8 cellular contexts compared by ENCODE assay signal in genomic region chr1:145425436-145426029, GRCh38. TPM values are rescaled to one million over a fixed set of nuclear protein-coding genes. Genes with fewer than 3 reads are reported as not detected.
DNase-seq lines count a peak whose midpoint lies in the region; ATAC-seq and TF ChIP-seq lines count a peak whose summit lies in the region.

NBPF20 (minus strand) TSS chr1:145425603; CDS start chr1:145405272, 20,331 bp downstream.

- peak within 1 kb of the TSS; percentile 43 to 79 (median 73) for H3K27ac ChIP-seq in right lobe of liver

- H3K4me1 ChIP-seq in right lobe of liver = no peaks in the 10 kb centered on the region

- H3K4me3 Mint-ChIP-seq in activated CD4-positive, alpha-beta T cell treated with anti-CD3 and anti-CD28 coated beads, Interleukin-2, amount 10 ng/mL, durations not matched to agents 7 days and 5 days = peak within 1 kb of the TSS; percentile 96
- H3K4me3 Mint-ChIP-seq in dendritic cell treated with granulocyte-macrophage colony-stimulating factor and Interleukin-4, amounts not matched to agents 40 ng/mL and 50 ng/mL, for 4 days = peak within 1 kb of the TSS; percentile 90

- WGBS in right lobe of liver (ENCODE audit: insufficient coverage, low coverage, low lambda C conversion rate, missing lambda C conversion rate) = 0% methylated on average over 7 of the region's 50 CpGs

- peak within 1 kb of the TSS; percentile 71 for H3K4me3 ChIP-seq in AG10803 (ENCODE audit: low read length)
- H3K4me3 ChIP-seq in right lobe of liver = peak within 1 kb of the TSS; percentile 55 to 70 (median 59)

- H3K9me3 ChIP-seq in right lobe of liver = no peaks in the 10 kb centered on the region

- peaks cover 13% of the 10 kb centered on the region for H3K36me3 Mint-ChIP-seq in activated CD4-positive, alpha-beta T cell treated with anti-CD3 and anti-CD28 coated beads, Interleukin-2, amount 10 ng/mL, durations not matched to agents 7 days and 5 days (ENCODE audit: low read depth)
- H3K36me3 Mint-ChIP-seq in dendritic cell treated with granulocyte-macrophage colony-stimulating factor and Interleukin-4, amounts not matched to agents 40 ng/mL and 50 ng/mL, for 4 days (ENCODE audit: low read depth) = peaks cover 7% of the 10 kb centered on the region

- peaks cover 19% of the 10 kb centered on the region for H3K9me3 Mint-ChIP-seq in activated CD4-positive, alpha-beta T cell treated with anti-CD3 and anti-CD28 coated beads, Interleukin-2, amount 10 ng/mL, durations not matched to agents 7 days and 5 days
- peaks cover 20% of the 10 kb centered on the region for H3K9me3 Mint-ChIP-seq in dendritic cell treated with granulocyte-macrophage colony-stimulating factor and Interleukin-4, amounts not matched to agents 40 ng/mL and 50 ng/mL, for 4 days

- peaks cover 0 to 3% (median 0%) of the 10 kb centered on the region in 4 donors for H3K36me3 ChIP-seq in right lobe of liver

- H3K27ac Mint-ChIP-seq in activated CD4-positive, alpha-beta T cell treated with anti-CD3 and anti-CD28 coated beads, Interleukin-2, amount 10 ng/mL, durations not matched to agents 7 days and 5 days = peak within 1 kb of the TSS; percentile 13
- H3K27ac Mint-ChIP-seq in dendritic cell treated with granulocyte-macrophage colony-stimulating factor and Interleukin-4, amounts not matched to agents 40 ng/mL and 50 ng/mL, for 4 days = peak within 1 kb of the TSS; percentile 83

- peak; percentile 43 for DNase-seq in AG10803 (ENCODE audit: low read depth)
- DNase-seq in NCI-H510A (lab: John Stamatoyannopoulos, UW) = peak; percentile 62
- DNase-seq in activated CD4-positive, alpha-beta T cell treated with anti-CD3 and anti-CD28 coated beads, Interleukin-2, amount 10 ng/mL, durations not matched to agents 7 days and 5 days = peak; percentile 70
- DNase-seq in right lobe of liver = peak; percentile 88 to 90 (median 89)
- DNase-seq in stimulated activated CD4-positive, alpha-beta T cell treated with anti-CD3 and anti-CD28 coated beads, Interleukin-2, amount 100 ng/mL, for 48 hours = peak; percentile 72

- TF ChIP-seq POLR2A in right lobe of liver (IDR thresholded peaks at IDR 0.05) = peak; percentile 79

- ATAC-seq in GM19035 (IDR thresholded peaks at IDR 0.05; ENCODE audit: unreplicated experiment) (peak; percentile 92), HG03342 (IDR thresholded peaks at IDR 0.05; ENCODE audit: unreplicated experiment) (peak; percentile 81), right lobe of liver (peak; percentile 97 to 100 (median 99))

- CTCF ChIA-PET in activated CD4-positive, alpha-beta T cell treated with anti-CD3 and anti-CD28 coated beads, Interleukin-2, amount 10 ng/mL, durations not matched to agents 7 days and 5 days (lab: Charles Lee) = no interaction called here

- intact Hi-C loops in dendritic cell treated with granulocyte-macrophage colony-stimulating factor and Interleukin-4, amounts not matched to agents 40 ng/mL and 50 ng/mL, for 4 days (cut with micrococcal nuclease) = no loop called here
- intact Hi-C loops in right lobe of liver (cut with DNase I) = no loop called here

- H3K4me1 Mint-ChIP-seq in activated CD4-positive, alpha-beta T cell treated with anti-CD3 and anti-CD28 coated beads, Interleukin-2, amount 10 ng/mL, durations not matched to agents 7 days and 5 days = peaks cover 10% of the 10 kb centered on the region
- H3K4me1 Mint-ChIP-seq in dendritic cell treated with granulocyte-macrophage colony-stimulating factor and Interleukin-4, amounts not matched to agents 40 ng/mL and 50 ng/mL, for 4 days (ENCODE audit: low read depth) = peaks cover 12% of the 10 kb centered on the region

- POLR2A ChIA-PET in activated CD4-positive, alpha-beta T cell treated with anti-CD3 and anti-CD28 coated beads, Interleukin-2, amount 10 ng/mL, durations not matched to agents 7 days and 5 days (lab: Charles Lee) = no interaction called here

- no peak for TF ChIP-seq CTCF in AG10803 (conservative IDR thresholded peaks at IDR 0.05; ENCODE audit: low read length)
- TF ChIP-seq CTCF in right lobe of liver (IDR thresholded peaks at IDR 0.05) = no peak

- H3K27me3 Mint-ChIP-seq in activated CD4-positive, alpha-beta T cell treated with anti-CD3 and anti-CD28 coated beads, Interleukin-2, amount 10 ng/mL, durations not matched to agents 7 days and 5 days = peaks cover 41% of the 10 kb centered on the region
- H3K27me3 Mint-ChIP-seq in dendritic cell treated with granulocyte-macrophage colony-stimulating factor and Interleukin-4, amounts not matched to agents 40 ng/mL and 50 ng/mL, for 4 days = peaks cover 52% of the 10 kb centered on the region

- H3K27me3 ChIP-seq in right lobe of liver = no peaks in the 10 kb centered on the region

RNA-seq across cellular contexts. Expression of gene NBPF20, which starts in this region (rescaled TPM):
- total RNA-seq in activated CD4-positive, alpha-beta T cell treated with anti-CD3 and anti-CD28 coated beads, Interleukin-2, amount 10 ng/mL, durations not matched to agents 7 days and 5 days = under 1 TPM; 0.60 to 0.62 TPM
- 10 to 100 TPM in 2 of 6 experiments, 1 to 10 TPM in 4; 4.0 to 12.4 (median 5.8) TPM for total RNA-seq in right lobe of liver

Comparison
In these comparisons a context has a peak if more than half of its experiments do, and no peak if none do; other contexts are left out.
1. Peak in every context shown above with its lines: DNase-seq, ATAC-seq, H3K4me3 ChIP-seq and H3K27ac ChIP-seq.
2. Peak in DNase-seq in activated CD4-positive, alpha-beta T cell treated with anti-CD3 and anti-CD28 coated beads, Interleukin-2, amount 10 ng/mL, durations not matched to agents 7 days and 5 days; RNA of the gene not detected or under 1 TPM.